In the genomic region with DNA sequence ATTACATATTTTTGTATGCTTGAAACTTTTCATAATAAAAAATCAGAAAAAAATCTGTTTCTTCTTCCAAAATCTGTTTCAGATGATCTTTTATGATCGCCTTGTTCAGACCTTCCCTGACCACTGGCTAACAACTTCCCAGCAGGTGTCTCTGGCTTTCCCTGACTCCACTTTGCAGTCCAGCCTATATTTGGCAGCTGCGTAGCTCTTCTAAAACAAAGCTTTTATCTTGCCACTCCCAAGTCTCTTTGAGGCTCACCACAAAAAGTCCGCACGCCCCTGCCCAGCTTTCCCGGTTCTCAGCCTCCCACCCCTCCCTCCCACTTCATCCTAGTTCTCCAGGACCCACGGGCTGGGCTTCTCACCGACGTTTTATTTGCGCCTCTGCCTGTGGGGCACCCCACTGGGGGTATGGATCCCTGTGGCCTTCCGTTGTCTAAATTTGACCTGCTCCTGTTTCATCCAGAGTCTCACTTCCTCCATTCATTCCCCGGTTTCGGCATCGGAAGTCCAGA, we compare ENCODE assay signal across 31 cellular contexts. TPM values are rescaled to one million over a fixed set of nuclear protein-coding genes. Genes with fewer than 3 reads are reported as not detected.
DNase-seq lines count a peak whose midpoint lies in the region; ATAC-seq and TF ChIP-seq lines count a peak whose summit lies in the region.
"Had no signal": no experiment of that assay in that cellular context is flagged by ENCODE, and none has a peak within 500 bp of the region (broad histone marks: within the 10 kb centered on the region; RNA-seq: fewer than 3 reads in every experiment).

No MANE protein-coding gene starts in this region.

- ATAC-seq in activated B cell treated with CpG ODN at 0.5 μM for 24 hours (ENCODE audit: low read depth), result no peak
- ATAC-seq: natural killer cell treated with Interleukin-12 subunit alpha and Interleukin-12 subunit beta and Interleukin-15 and Interleukin-18, amount 100 ng/mL, for 72 hours; Panc1 had no signal

- POLR2A ChIA-PET in activated B cell treated with CpG ODN at 0.5 μM for 24 hours (lab: Charles Lee), result interaction anchor here (1.6 kb wide), 1 partner anchor 29 kb away, joined by 5 read pairs; no protein-coding TSS in a partner anchor

- no peak overlapping the region for H3K27ac ChIP-seq in neuronal stem cell (replicated peaks; ENCODE audit: low read length)
- H3K27ac ChIP-seq: GM23248, stomach, tibial artery, vagina had no signal

- H2BK5ac ChIP-seq in neuronal stem cell (ENCODE audit: low read length), result no peak overlapping the region

- H2BK15ac ChIP-seq in neuronal stem cell (ENCODE audit: low read length), result no peak overlapping the region

- CTCF ChIA-PET in activated B cell treated with CpG ODN at 0.5 μM for 24 hours (lab: Charles Lee), result no interaction called here

- no peak overlapping the region for H3K23ac ChIP-seq in neuronal stem cell (ENCODE audit: low read depth, low read length, poor library complexity)

- no peak for TF ChIP-seq CTCF in activated B cell treated with CpG ODN at 0.5 μM for 24 hours (IDR thresholded peaks at IDR 0.05)

- intact Hi-C loops in activated B cell treated with CpG ODN at 0.5 μM for 24 hours (cut with micrococcal nuclease), result no loop called here

- no peak overlapping the region for H4K8ac ChIP-seq in neuronal stem cell (ENCODE audit: low read depth, low read length)

- no peaks in the 10 kb centered on the region for H3K36me3 ChIP-seq in neuronal stem cell (replicated peaks in 1 of 2; ENCODE audit: control insufficient read depth in 2 of 2, insufficient read depth in 2 of 2, low read length in 2 of 2)
- H3K36me3 ChIP-seq: ovary, stomach, tibial artery, vagina had no signal

- no peak overlapping the region for H2AK5ac ChIP-seq in neuronal stem cell (ENCODE audit: low read depth, low read length)

- no peak overlapping the region for H3K4me3 ChIP-seq in neuronal stem cell (ENCODE audit: low read length in 2 of 2)
- H3K4me3 ChIP-seq: GM23248, ovary, smooth muscle cell, stomach, tibial artery, vagina had no signal

- H3K4me3 Mint-ChIP-seq in activated B cell treated with CpG ODN at 0.5 μM for 24 hours, result no peak overlapping the region
- H3K4me3 Mint-ChIP-seq in T-helper 2 cell treated with Interferon-gamma antibody and Interleukin-4, amounts not matched to agents 5 μg/mL and 100 μg/mL, for 36 hours, result no peak overlapping the region
- H3K4me3 Mint-ChIP-seq: activated CD4-positive, alpha-beta T cell treated with anti-CD3 and anti-CD28 coated beads, Interleukin-2, amount 10 ng/mL, durations not matched to agents 7 days and 5 days; activated naive CD8-positive, alpha-beta T cell; activated T-cell treated with anti-CD3 and anti-CD28 coated beads, Interleukin-2, amount 50 U/mL, for 24 hours; CD4-positive, CD25-positive, alpha-beta regulatory T cell; natural killer cell treated with Interleukin-12 subunit alpha and Interleukin-12 subunit beta and Interleukin-15 and Interleukin-18, amount 100 ng/mL, for 72 hours had no signal

- peaks cover 5% of the 10 kb centered on the region for H3K9me3 Mint-ChIP-seq in activated B cell treated with CpG ODN at 0.5 μM for 24 hours
- H3K9me3 Mint-ChIP-seq in T-helper 2 cell treated with Interferon-gamma antibody and Interleukin-4, amounts not matched to agents 5 μg/mL and 100 μg/mL, for 36 hours, result peaks cover 3% of the 10 kb centered on the region
- H3K9me3 Mint-ChIP-seq: activated T-cell treated with anti-CD3 and anti-CD28 coated beads, Interleukin-2, amount 50 U/mL, for 24 hours; natural killer cell treated with Interleukin-12 subunit alpha and Interleukin-12 subunit beta and Interleukin-15 and Interleukin-18, amount 100 ng/mL, for 72 hours had no signal

- no peaks in the 10 kb centered on the region for H3K36me3 Mint-ChIP-seq in activated B cell treated with CpG ODN at 0.5 μM for 24 hours (ENCODE audit: low read depth)
- no peaks in the 10 kb centered on the region for H3K36me3 Mint-ChIP-seq in T-helper 2 cell treated with Interferon-gamma antibody and Interleukin-4, amounts not matched to agents 5 μg/mL and 100 μg/mL, for 36 hours (ENCODE audit: low read depth)
- H3K36me3 Mint-ChIP-seq: natural killer cell treated with Interleukin-12 subunit alpha and Interleukin-12 subunit beta and Interleukin-15 and Interleukin-18, amount 100 ng/mL, for 72 hours had no signal

- H4K91ac ChIP-seq in neuronal stem cell (ENCODE audit: low read depth, low read length, poor library complexity), result no peak overlapping the region

- H3K9me3 ChIP-seq in neuronal stem cell (replicated peaks in 1 of 2; ENCODE audit: control insufficient read depth in 2 of 2, insufficient read depth in 1 of 2, low read depth in 1 of 2, low read length in 2 of 2), result no peaks in the 10 kb centered on the region
- H3K9me3 ChIP-seq: ovary, stomach, tibial artery, vagina had no signal

- peaks cover 0 to 8% (median 0%) of the 10 kb centered on the region in 3 experiments for H3K27me3 ChIP-seq in neuronal stem cell (ENCODE audit: control insufficient read depth in 3 of 3, insufficient read depth in 3 of 3, low read depth in 1 of 3, low read length in 3 of 3)
- H3K27me3 ChIP-seq: ovary, tibial artery, vagina had no signal

- no peak overlapping the region for H3K14ac ChIP-seq in neuronal stem cell (ENCODE audit: low read length)

- H2BK12ac ChIP-seq in neuronal stem cell (ENCODE audit: low read length), result no peak overlapping the region

- DNase-seq in NCI-H2107 treated with DMSO at 0.1 percent for 48 hours (lab: John Stamatoyannopoulos, UW; ENCODE audit: unreplicated experiment) (peak; percentile 42), NCI-H2107 (lab: John Stamatoyannopoulos, UW) (no peak), NCI-H146 treated with DMSO at 0.1 percent for 48 hours (lab: John Stamatoyannopoulos, UW; ENCODE audit: unreplicated experiment) (peak; percentile 60), activated B cell treated with CpG ODN at 0.5 μM for 24 hours (no peak), neuronal stem cell (ENCODE audit: low spot score) (no peak), NCI-H524 treated with DMSO at 0.1 percent for 48 hours (lab: John Stamatoyannopoulos, UW) (no peak)
- DNase-seq in stimulated activated CD4-positive, alpha-beta T cell treated with anti-CD3 and anti-CD28 coated beads, Interleukin-2, amount 100 ng/mL, for 24 hours, result no peak
- DNase-seq in T-helper 2 cell treated with Interferon-gamma antibody and Interleukin-4, amounts not matched to agents 5 μg/mL and 100 μg/mL, for 36 hours (ENCODE audit: low spot score), result no peak
- DNase-seq: activated CD4-positive, alpha-beta T cell treated with anti-CD3 and anti-CD28 coated beads, Interleukin-2, amount 10 ng/mL, durations not matched to agents 7 days and 5 days; activated effector memory CD4-positive, alpha-beta T cell treated with anti-CD3 and anti-CD28 coated beads, Interleukin-2, amount 50 U/mL, for 16 hours; activated T-cell treated with anti-CD3 and anti-CD28 coated beads, Interleukin-2, amount 50 U/mL, for 24 hours; Calu3; CD4-positive, CD25-positive, alpha-beta regulatory T cell; DMS79 treated with DMSO at 0.1 percent for 48 hours; foreskin melanocyte; GF-D8; GM23248; NCI-H1092; NCI-H2081; NCI-H446; ovary; SHP77; stimulated activated CD8-positive, alpha-beta memory T cell treated with anti-CD3 and anti-CD28 coated beads, Interleukin-4, amount 100 ng/mL, for 48 hours; stomach; T-helper 9 cell; tibial artery had no signal

- no CpG with 5 or more reads among the region's 13 CpGs for WGBS in neuronal stem cell (ENCODE audit: extremely low coverage in 2 of 2, insufficient read length in 2 of 2, insufficient replicate concordance in 1 of 2), 2 donors

- H3K4me2 ChIP-seq in neuronal stem cell (ENCODE audit: insufficient read depth, low read length, poor library complexity, severe bottlenecking), result no peak overlapping the region
- H3K4me2 ChIP-seq: smooth muscle cell had no signal

- no peak overlapping the region for H3K9ac ChIP-seq in neuronal stem cell (ENCODE audit: low read depth, low read length, poor library complexity)
- H3K9ac ChIP-seq: GM23248 had no signal

- peaks cover 0 to 5% of the 10 kb centered on the region in 2 donors for H3K4me1 ChIP-seq in neuronal stem cell (ENCODE audit: control insufficient read depth in 2 of 2, insufficient read depth in 1 of 2, low read depth in 1 of 2, low read length in 2 of 2)
- H3K4me1 ChIP-seq: stomach, tibial artery had no signal

- H3K4ac ChIP-seq in neuronal stem cell (ENCODE audit: low read length), result no peak overlapping the region

- H3K27me3 Mint-ChIP-seq in activated B cell treated with CpG ODN at 0.5 μM for 24 hours, result no peaks in the 10 kb centered on the region
- H3K27me3 Mint-ChIP-seq in T-helper 2 cell treated with Interferon-gamma antibody and Interleukin-4, amounts not matched to agents 5 μg/mL and 100 μg/mL, for 36 hours (ENCODE audit: low read depth), result peaks cover 21% of the 10 kb centered on the region
- H3K27me3 Mint-ChIP-seq: activated naive CD8-positive, alpha-beta T cell had no signal

- peak overlapping the region; percentile 7 for H2AFZ ChIP-seq in neuronal stem cell (ENCODE audit: low read length)
- H2AFZ ChIP-seq: GM23248 had no signal

- H3K79me1 ChIP-seq in neuronal stem cell (ENCODE audit: low read depth, low read length), result no peaks in the 10 kb centered on the region

- no peak overlapping the region for H2BK120ac ChIP-seq in neuronal stem cell (ENCODE audit: low read depth, low read length)

- H3K27ac Mint-ChIP-seq in activated B cell treated with CpG ODN at 0.5 μM for 24 hours, result peak overlapping the region; percentile 68
- no peak overlapping the region for H3K27ac Mint-ChIP-seq in T-helper 2 cell treated with Interferon-gamma antibody and Interleukin-4, amounts not matched to agents 5 μg/mL and 100 μg/mL, for 36 hours
- H3K27ac Mint-ChIP-seq: activated CD4-positive, alpha-beta T cell treated with anti-CD3 and anti-CD28 coated beads, Interleukin-2, amount 10 ng/mL, durations not matched to agents 7 days and 5 days; activated naive CD8-positive, alpha-beta T cell; activated T-cell treated with anti-CD3 and anti-CD28 coated beads, Interleukin-2, amount 50 U/mL, for 24 hours; natural killer cell treated with Interleukin-12 subunit alpha and Interleukin-12 subunit beta and Interleukin-15 and Interleukin-18, amount 100 ng/mL, for 72 hours had no signal

- H3K18ac ChIP-seq in neuronal stem cell (ENCODE audit: low read length), result no peak overlapping the region

- H3K4me1 Mint-ChIP-seq in activated B cell treated with CpG ODN at 0.5 μM for 24 hours, result peaks cover 91% of the 10 kb centered on the region
- peaks cover 6% of the 10 kb centered on the region for H3K4me1 Mint-ChIP-seq in T-helper 2 cell treated with Interferon-gamma antibody and Interleukin-4, amounts not matched to agents 5 μg/mL and 100 μg/mL, for 36 hours (ENCODE audit: low read depth)

RNA-seq across cellular contexts. Expression of gene USP6NL, which starts 58.9 kb away (rescaled TPM):
- total RNA-seq in activated B cell treated with CpG ODN at 0.5 μM for 24 hours, result 59.9 and 64.5 TPM in 2 replicates
- 27.6 TPM for polyA plus RNA-seq in neuronal stem cell (2013, experiment 1 of 2)
- polyA plus RNA-seq in neuronal stem cell (2013, experiment 2 of 2), result 27.7 TPM

Comparison
In these comparisons a context has a peak if more than half of its experiments do, and no peak if none do; other contexts are left out.
1. DNase-seq: peak in NCI-H2107 treated with DMSO at 0.1 percent for 48 hours (single experiment) and NCI-H146 treated with DMSO at 0.1 percent for 48 hours (single experiment); none in NCI-H2107 (single experiment), activated B cell treated with CpG ODN at 0.5 μM for 24 hours (single experiment), neuronal stem cell (single experiment), stimulated activated CD4-positive, alpha-beta T cell treated with anti-CD3 and anti-CD28 coated beads, Interleukin-2, amount 100 ng/mL, for 24 hours (0 of 2), NCI-H524 treated with DMSO at 0.1 percent for 48 hours (single experiment) and T-helper 2 cell treated with Interferon-gamma antibody and Interleukin-4, amounts not matched to agents 5 μg/mL and 100 μg/mL, for 36 hours (single experiment).